ENCODE assay signal across 14 cellular contexts in genomic region chr3:13598926-13599886, GRCh38. TPM values are rescaled to one million over a fixed set of nuclear protein-coding genes. Genes with fewer than 3 reads are reported as not detected.
A peak's percentile ranks its signal among the peaks of the same experiment; 100 is the strongest.
DNase-seq lines count a peak whose midpoint lies in the region; ATAC-seq and TF ChIP-seq lines count a peak whose summit lies in the region.
"Had no signal": no experiment of that assay in that cellular context is flagged by ENCODE, and none has a peak within 500 bp of the region (broad histone marks: within the 10 kb centered on the region; RNA-seq: fewer than 3 reads in every experiment).

No MANE protein-coding gene starts in this region.

- peak overlapping the region; percentile 66 for H3K27ac Mint-ChIP-seq in osteocyte (ENCODE audit: unreplicated experiment)
- H3K27ac Mint-ChIP-seq: activated T-cell treated with anti-CD3 and anti-CD28 coated beads, Interleukin-2, amount 50 U/mL, for 72 hours had no signal

- intact Hi-C loops in PC-9 (cut with micrococcal nuclease; ENCODE audit: unreplicated experiment), result no loop called here

- peak overlapping the region; percentile 9; the same call in 1 of the 2 replicates for H3K27ac ChIP-seq in PC-9
- H3K27ac ChIP-seq: KMS-11, Peyer's patch, testis had no signal

- POLR2A ChIA-PET in PC-9 (lab: Charles Lee; ENCODE audit: unreplicated experiment), result no interaction called here

- peaks cover 7% of the 10 kb centered on the region for H3K36me3 Mint-ChIP-seq in osteocyte (ENCODE audit: unreplicated experiment)

- H3K4me1 ChIP-seq in PC-9 (replicated peaks; ENCODE audit: insufficient read depth), result peaks cover 55% of the 10 kb centered on the region
- H3K4me1 ChIP-seq: Peyer's patch had no signal

- H4K20me1 ChIP-seq in PC-9 (ENCODE audit: insufficient read depth), result no peaks in the 10 kb centered on the region

- no peaks in the 10 kb centered on the region for H3K27me3 Mint-ChIP-seq in osteocyte (ENCODE audit: unreplicated experiment)

- H3K9me2 ChIP-seq in PC-9 (ENCODE audit: insufficient read depth), result no peaks in the 10 kb centered on the region

- H3K79me2 ChIP-seq in PC-9 (ENCODE audit: low read depth), result no peaks in the 10 kb centered on the region

- CTCF ChIA-PET in PC-9 (lab: Charles Lee), result interaction anchor here (0.6 kb wide), 1 partner anchor 87 kb away, joined by 3 read pairs; no protein-coding TSS in a partner anchor

- BruUV-seq in PC-9 (replicated peaks; lab: Mats Ljungman, UMichigan), result no TSS peak

- H3K4me1 Mint-ChIP-seq in osteocyte (ENCODE audit: unreplicated experiment), result peaks cover 37% of the 10 kb centered on the region

- no peaks in the 10 kb centered on the region for H3K9me3 ChIP-seq in PC-9 (ENCODE audit: insufficient read depth, low read depth)
- H3K9me3 ChIP-seq: Peyer's patch, testis had no signal

- no peak for ATAC-seq in HG03196 (IDR thresholded peaks at IDR 0.05; ENCODE audit: unreplicated experiment)
- ATAC-seq: activated T-cell treated with anti-CD3 and anti-CD28 coated beads, Interleukin-2, amount 50 U/mL, for 72 hours had no signal

- DNase-seq in Daoy (ENCODE audit: low read depth) (peak; percentile 66), PC-9 (peak in 1 of 2 experiments; percentile 44), fibroblast of pulmonary artery (ENCODE audit: low read depth) (peak; percentile 38), osteocyte (ENCODE audit: extremely low spot score, unreplicated experiment) (no peak), UCSD-AML1 (lab: John Stamatoyannopoulos, UW; ENCODE audit: unreplicated experiment) (no peak), T-helper 9 cell (no peak), HCEC 1CT (no peak)
- DNase-seq: activated CD4-positive, CD25-positive, alpha-beta regulatory T cell; activated T-cell treated with anti-CD3 and anti-CD28 coated beads, Interleukin-2, amount 50 U/mL, for 72 hours; central memory CD4-positive, alpha-beta T cell; Peyer's patch; testis had no signal

- no peaks in the 10 kb centered on the region for H3K36me3 ChIP-seq in PC-9 (ENCODE audit: low read depth)
- H3K36me3 ChIP-seq: Peyer's patch had no signal

- H3K4me2 ChIP-seq in PC-9, result peak overlapping the region; percentile 13; the same call in 1 of the 2 replicates
- H3K4me2 ChIP-seq: KMS-11 had no signal

- H3K9me3 Mint-ChIP-seq in osteocyte (ENCODE audit: unreplicated experiment), result no peaks in the 10 kb centered on the region
- H3K9me3 Mint-ChIP-seq: activated T-cell treated with anti-CD3 and anti-CD28 coated beads, Interleukin-2, amount 50 U/mL, for 72 hours had no signal

- no peak overlapping the region for H2AFZ ChIP-seq in PC-9

- peaks cover 22% of the 10 kb centered on the region for H3F3A ChIP-seq in PC-9 (ENCODE audit: insufficient read depth, low read depth)

- no peak overlapping the region for H3K4me3 ChIP-seq in PC-9
- H3K4me3 ChIP-seq in fibroblast of pulmonary artery (replicated peaks; ENCODE audit: low read depth, low read length), result no peak overlapping the region
- H3K4me3 ChIP-seq: Peyer's patch, testis had no signal

- H3K27me3 ChIP-seq in PC-9 (ENCODE audit: insufficient read depth, low read depth), result no peaks in the 10 kb centered on the region
- H3K27me3 ChIP-seq: Peyer's patch, testis had no signal

- no peak for TF ChIP-seq CTCF in PC-9 (conservative IDR thresholded peaks at IDR 0.05)
- TF ChIP-seq CTCF in fibroblast of pulmonary artery (IDR thresholded peaks at IDR 0.05; ENCODE audit: low read length, missing control alignments), result no peak
- TF ChIP-seq CTCF in osteocyte (IDR thresholded peaks at IDR 0.05), result no peak

- H3K4me3 Mint-ChIP-seq in osteocyte (ENCODE audit: unreplicated experiment), result no peak overlapping the region
- H3K4me3 Mint-ChIP-seq: activated T-cell treated with anti-CD3 and anti-CD28 coated beads, Interleukin-2, amount 50 U/mL, for 72 hours had no signal

RNA-seq across cellular contexts. Expression of gene FBLN2, which starts 50.3 kb away (rescaled TPM):
- total RNA-seq in Daoy (2014; rRNA removed; shearing (Covaris generic)), result 8.8 and 17.9 TPM in 2 replicates
- total RNA-seq in PC-9 (2021) (0.57 and 1.8 TPM in 2 replicates), osteocyte (215 and 251 TPM in 2 replicates)

Comparison
In these comparisons a context has a peak if more than half of its experiments do, and no peak if none do; other contexts are left out.
1. DNase-seq: peak in Daoy (single experiment) and fibroblast of pulmonary artery (single experiment); none in osteocyte (single experiment), UCSD-AML1 (single experiment), T-helper 9 cell (single experiment) and HCEC 1CT (single experiment).